In the genomic region with DNA sequence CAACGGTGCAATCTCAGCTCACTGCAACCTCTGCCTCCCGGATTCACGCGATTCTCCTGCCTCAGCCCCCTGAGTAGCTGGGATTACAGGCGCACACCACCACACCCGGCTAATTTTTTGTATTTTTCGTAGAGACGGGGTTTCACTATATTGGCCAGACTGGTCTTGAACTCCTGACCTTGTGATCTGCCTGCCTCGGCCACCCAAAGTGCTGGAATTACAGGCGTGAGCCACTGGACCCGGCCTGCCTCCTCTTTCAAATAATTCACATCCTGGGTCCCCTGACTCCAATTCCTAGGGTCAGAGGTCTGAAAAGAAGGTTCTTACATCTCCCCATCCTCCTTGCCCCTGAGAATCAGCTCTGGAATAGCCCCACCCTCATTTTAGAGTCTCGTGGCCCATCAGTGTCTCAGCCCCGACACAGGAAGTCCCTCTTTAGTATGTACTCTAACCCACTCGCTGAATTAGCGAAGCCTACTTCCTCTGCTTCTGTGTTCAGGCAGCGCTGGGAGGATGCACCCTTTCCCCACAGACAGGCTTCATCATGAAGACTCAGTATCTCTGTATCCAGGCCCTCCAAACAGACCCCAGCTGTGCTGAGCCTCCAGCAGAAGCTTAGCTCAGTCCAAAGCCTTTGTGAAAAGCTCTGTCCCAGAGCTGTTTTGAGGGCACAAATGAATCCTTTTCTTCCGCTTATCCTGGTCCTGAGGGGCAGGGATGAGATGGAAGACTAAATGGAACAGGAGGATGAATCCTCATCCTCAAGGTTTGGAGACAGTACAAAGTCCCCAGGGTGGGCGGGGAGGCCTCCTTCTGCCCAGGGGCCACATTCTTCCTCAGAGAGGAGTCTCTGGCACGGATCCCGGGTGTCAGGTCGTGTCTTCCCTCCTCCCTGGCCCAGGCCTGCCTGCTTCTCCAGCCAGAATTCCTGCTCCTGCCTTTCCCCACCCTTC, we compare ENCODE assay signal across 1 cellular context.
A peak's percentile ranks its signal among the peaks of the same experiment; 100 is the strongest.
TF ChIP-seq lines count a peak whose summit lies in the region.

No MANE protein-coding gene starts in this region.

TF ChIP-seq in GM12878, 131 proteins besides CTCF, POLR2A, EP300 and RAD21 (continues in another document):
- TF ChIP-seq ZNF24 (IDR thresholded peaks at IDR 0.05) (no peak; the same call in 1 of the 2 replicates), CHD2 (IDR thresholded peaks at IDR 0.05; ENCODE audit: borderline replicate concordance, low read depth, low read length) (no peak), PAX5 (IDR thresholded peaks at IDR 0.05; ENCODE audit: borderline replicate concordance, low read depth, low read length) (peak; percentile 84; the same call in 1 of the 2 replicates), SUZ12 (IDR thresholded peaks at IDR 0.05; ENCODE audit: unreplicated experiment) (no peak), BACH1 (IDR thresholded peaks at IDR 0.05; ENCODE audit: borderline replicate concordance) (no peak; the same call in 1 of the 2 replicates), KAT2A (conservative IDR thresholded peaks at IDR 0.05; ENCODE audit: control insufficient read depth, low read depth, low read length) (no peak), STAT3 (IDR thresholded peaks at IDR 0.05; ENCODE audit: low read depth, low read length) (no peak), GATAD2B (conservative IDR thresholded peaks at IDR 0.05; ENCODE audit: low read depth) (0 out of 2 replicates have a peak, but pooled peaks have one; percentile 34), IKZF2 (IDR thresholded peaks at IDR 0.05) (peak in 1 of 2 experiments; percentile 56; a peak in 2 of 4 replicates), ZZZ3 (IDR thresholded peaks at IDR 0.05; ENCODE audit: control insufficient read depth, insufficient read length, low read depth) (no peak), EED (IDR thresholded peaks at IDR 0.05; ENCODE audit: low read depth) (no peak; the same call in 1 of the 2 replicates), YY1 (IDR thresholded peaks at IDR 0.05; ENCODE audit: low read depth, low read length) (peak; percentile 52; the same call in 1 of the 2 replicates), HCFC1 (IDR thresholded peaks at IDR 0.05; ENCODE audit: low read length) (no peak), BHLHE40 (IDR thresholded peaks at IDR 0.05; ENCODE audit: borderline replicate concordance in 1 of 2, low read depth in 2 of 2, low read length in 1 of 2) (peak; percentile 65 to 76; a peak in 3 of 4 replicates), TAF1 (IDR thresholded peaks at IDR 0.05; ENCODE audit: borderline replicate concordance, low read depth, low read length) (peak; percentile 84), IKZF1 (conservative IDR thresholded peaks at IDR 0.05) (peak; percentile 45), NR2F1 (conservative IDR thresholded peaks at IDR 0.05) (peak; percentile 72), ZNF274 (IDR thresholded peaks at IDR 0.05; ENCODE audit: insufficient read depth, insufficient read length) (no peak), FOS (IDR thresholded peaks at IDR 0.05; ENCODE audit: borderline replicate concordance, extremely low read depth, insufficient read length) (no peak), NRF1 (conservative IDR thresholded peaks at IDR 0.05; ENCODE audit: low read depth, low read length) (no peak), GABPA (IDR thresholded peaks at IDR 0.05; ENCODE audit: low read depth) (peak; percentile 24; the same call in 1 of the 2 replicates), ETV6 (conservative IDR thresholded peaks at IDR 0.05 in 1 of 2, IDR thresholded peaks at IDR 0.05 in 1 of 2; ENCODE audit: borderline replicate concordance in 1 of 2, low read depth in 1 of 2) (0 out of 4 replicates have a peak, but pooled peaks of 1 of the 2 experiments have one; percentile 72), RELA (IDR thresholded peaks at IDR 0.05; ENCODE audit: borderline replicate concordance, partially characterized antibody) (no peak), NFXL1 (IDR thresholded peaks at IDR 0.05; ENCODE audit: borderline replicate concordance) (no peak), POLR2AphosphoS5 (IDR thresholded peaks at IDR 0.05; ENCODE audit: low read length) (peak; percentile 84), HDGF (IDR thresholded peaks at IDR 0.05) (0 out of 2 replicates have a peak, but pooled peaks have one; percentile 38), CREM (IDR thresholded peaks at IDR 0.05; ENCODE audit: low read depth) (peak; percentile 27; the same call in 1 of the 2 replicates), PAX8 (IDR thresholded peaks at IDR 0.05) (no peak), TARDBP (IDR thresholded peaks at IDR 0.05; ENCODE audit: borderline replicate concordance) (0 out of 2 replicates have a peak, but pooled peaks have one; percentile 26), RB1 (IDR thresholded peaks at IDR 0.05; ENCODE audit: borderline replicate concordance) (peak; percentile 21; the same call in 1 of the 2 replicates), ESRRA (IDR thresholded peaks at IDR 0.05; ENCODE audit: low read length) (no peak), SUPT20H (IDR thresholded peaks at IDR 0.05; ENCODE audit: borderline replicate concordance, control insufficient read depth, low read depth, low read length) (no peak), EGR1 (IDR thresholded peaks at IDR 0.05; ENCODE audit: borderline replicate concordance in 1 of 2, low read depth in 2 of 2, low read length in 2 of 2) (0 out of 3 replicates have a peak, but pooled peaks of 1 of the 2 experiments have one; percentile 27)
- TF ChIP-seq, protein P1, sequence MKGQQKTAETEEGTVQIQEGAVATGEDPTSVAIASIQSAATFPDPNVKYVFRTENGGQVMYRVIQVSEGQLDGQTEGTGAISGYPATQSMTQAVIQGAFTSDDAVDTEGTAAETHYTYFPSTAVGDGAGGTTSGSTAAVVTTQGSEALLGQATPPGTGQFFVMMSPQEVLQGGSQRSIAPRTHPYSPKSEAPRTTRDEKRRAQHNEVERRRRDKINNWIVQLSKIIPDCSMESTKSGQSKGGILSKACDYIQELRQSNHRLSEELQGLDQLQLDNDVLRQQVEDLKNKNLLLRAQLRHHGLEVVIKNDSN (IDR thresholded peaks at IDR 0.05; ENCODE audit: borderline replicate concordance, extremely low read length, insufficient read depth, low read depth, low read length) = no peak
- TF ChIP-seq, protein P2, sequence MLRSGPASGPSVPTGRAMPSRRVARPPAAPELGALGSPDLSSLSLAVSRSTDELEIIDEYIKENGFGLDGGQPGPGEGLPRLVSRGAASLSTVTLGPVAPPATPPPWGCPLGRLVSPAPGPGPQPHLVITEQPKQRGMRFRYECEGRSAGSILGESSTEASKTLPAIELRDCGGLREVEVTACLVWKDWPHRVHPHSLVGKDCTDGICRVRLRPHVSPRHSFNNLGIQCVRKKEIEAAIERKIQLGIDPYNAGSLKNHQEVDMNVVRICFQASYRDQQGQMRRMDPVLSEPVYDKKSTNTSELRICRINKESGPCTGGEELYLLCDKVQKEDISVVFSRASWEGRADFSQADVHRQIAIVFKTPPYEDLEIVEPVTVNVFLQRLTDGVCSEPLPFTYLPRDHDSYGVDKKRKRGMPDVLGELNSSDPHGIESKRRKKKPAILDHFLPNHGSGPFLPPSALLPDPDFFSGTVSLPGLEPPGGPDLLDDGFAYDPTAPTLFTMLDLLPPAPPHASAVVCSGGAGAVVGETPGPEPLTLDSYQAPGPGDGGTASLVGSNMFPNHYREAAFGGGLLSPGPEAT (IDR thresholded peaks at IDR 0.05; ENCODE audit: low read depth) = peak; percentile 31; the same call in 1 of the 2 replicates
- TF ChIP-seq, protein P3, sequence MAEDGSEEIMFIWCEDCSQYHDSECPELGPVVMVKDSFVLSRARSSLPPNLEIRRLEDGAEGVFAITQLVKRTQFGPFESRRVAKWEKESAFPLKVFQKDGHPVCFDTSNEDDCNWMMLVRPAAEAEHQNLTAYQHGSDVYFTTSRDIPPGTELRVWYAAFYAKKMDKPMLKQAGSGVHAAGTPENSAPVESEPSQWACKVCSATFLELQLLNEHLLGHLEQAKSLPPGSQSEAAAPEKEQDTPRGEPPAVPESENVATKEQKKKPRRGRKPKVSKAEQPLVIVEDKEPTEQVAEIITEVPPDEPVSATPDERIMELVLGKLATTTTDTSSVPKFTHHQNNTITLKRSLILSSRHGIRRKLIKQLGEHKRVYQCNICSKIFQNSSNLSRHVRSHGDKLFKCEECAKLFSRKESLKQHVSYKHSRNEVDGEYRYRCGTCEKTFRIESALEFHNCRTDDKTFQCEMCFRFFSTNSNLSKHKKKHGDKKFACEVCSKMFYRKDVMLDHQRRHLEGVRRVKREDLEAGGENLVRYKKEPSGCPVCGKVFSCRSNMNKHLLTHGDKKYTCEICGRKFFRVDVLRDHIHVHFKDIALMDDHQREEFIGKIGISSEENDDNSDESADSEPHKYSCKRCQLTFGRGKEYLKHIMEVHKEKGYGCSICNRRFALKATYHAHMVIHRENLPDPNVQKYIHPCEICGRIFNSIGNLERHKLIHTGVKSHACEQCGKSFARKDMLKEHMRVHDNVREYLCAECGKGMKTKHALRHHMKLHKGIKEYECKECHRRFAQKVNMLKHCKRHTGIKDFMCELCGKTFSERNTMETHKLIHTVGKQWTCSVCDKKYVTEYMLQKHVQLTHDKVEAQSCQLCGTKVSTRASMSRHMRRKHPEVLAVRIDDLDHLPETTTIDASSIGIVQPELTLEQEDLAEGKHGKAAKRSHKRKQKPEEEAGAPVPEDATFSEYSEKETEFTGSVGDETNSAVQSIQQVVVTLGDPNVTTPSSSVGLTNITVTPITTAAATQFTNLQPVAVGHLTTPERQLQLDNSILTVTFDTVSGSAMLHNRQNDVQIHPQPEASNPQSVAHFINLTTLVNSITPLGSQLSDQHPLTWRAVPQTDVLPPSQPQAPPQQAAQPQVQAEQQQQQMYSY (CRISPR knock-in tag; IDR thresholded peaks at IDR 0.05) = no peak
- TF ChIP-seq, protein P4, sequence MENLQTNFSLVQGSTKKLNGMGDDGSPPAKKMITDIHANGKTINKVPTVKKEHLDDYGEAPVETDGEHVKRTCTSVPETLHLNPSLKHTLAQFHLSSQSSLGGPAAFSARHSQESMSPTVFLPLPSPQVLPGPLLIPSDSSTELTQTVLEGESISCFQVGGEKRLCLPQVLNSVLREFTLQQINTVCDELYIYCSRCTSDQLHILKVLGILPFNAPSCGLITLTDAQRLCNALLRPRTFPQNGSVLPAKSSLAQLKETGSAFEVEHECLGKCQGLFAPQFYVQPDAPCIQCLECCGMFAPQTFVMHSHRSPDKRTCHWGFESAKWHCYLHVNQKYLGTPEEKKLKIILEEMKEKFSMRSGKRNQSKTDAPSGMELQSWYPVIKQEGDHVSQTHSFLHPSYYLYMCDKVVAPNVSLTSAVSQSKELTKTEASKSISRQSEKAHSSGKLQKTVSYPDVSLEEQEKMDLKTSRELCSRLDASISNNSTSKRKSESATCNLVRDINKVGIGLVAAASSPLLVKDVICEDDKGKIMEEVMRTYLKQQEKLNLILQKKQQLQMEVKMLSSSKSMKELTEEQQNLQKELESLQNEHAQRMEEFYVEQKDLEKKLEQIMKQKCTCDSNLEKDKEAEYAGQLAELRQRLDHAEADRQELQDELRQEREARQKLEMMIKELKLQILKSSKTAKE (IDR thresholded peaks at IDR 0.05; ENCODE audit: low read depth, poor library complexity, severe bottlenecking) = peak; percentile 45
- TF ChIP-seq, protein P5, sequence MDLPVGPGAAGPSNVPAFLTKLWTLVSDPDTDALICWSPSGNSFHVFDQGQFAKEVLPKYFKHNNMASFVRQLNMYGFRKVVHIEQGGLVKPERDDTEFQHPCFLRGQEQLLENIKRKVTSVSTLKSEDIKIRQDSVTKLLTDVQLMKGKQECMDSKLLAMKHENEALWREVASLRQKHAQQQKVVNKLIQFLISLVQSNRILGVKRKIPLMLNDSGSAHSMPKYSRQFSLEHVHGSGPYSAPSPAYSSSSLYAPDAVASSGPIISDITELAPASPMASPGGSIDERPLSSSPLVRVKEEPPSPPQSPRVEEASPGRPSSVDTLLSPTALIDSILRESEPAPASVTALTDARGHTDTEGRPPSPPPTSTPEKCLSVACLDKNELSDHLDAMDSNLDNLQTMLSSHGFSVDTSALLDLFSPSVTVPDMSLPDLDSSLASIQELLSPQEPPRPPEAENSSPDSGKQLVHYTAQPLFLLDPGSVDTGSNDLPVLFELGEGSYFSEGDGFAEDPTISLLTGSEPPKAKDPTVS (IDR thresholded peaks at IDR 0.05; ENCODE audit: low read depth, low read length) = no peak
- TF ChIP-seq, protein P6, sequence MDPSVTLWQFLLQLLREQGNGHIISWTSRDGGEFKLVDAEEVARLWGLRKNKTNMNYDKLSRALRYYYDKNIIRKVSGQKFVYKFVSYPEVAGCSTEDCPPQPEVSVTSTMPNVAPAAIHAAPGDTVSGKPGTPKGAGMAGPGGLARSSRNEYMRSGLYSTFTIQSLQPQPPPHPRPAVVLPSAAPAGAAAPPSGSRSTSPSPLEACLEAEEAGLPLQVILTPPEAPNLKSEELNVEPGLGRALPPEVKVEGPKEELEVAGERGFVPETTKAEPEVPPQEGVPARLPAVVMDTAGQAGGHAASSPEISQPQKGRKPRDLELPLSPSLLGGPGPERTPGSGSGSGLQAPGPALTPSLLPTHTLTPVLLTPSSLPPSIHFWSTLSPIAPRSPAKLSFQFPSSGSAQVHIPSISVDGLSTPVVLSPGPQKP (IDR thresholded peaks at IDR 0.05; ENCODE audit: low read depth, low read length) = peak; percentile 80
- TF ChIP-seq, protein P7, sequence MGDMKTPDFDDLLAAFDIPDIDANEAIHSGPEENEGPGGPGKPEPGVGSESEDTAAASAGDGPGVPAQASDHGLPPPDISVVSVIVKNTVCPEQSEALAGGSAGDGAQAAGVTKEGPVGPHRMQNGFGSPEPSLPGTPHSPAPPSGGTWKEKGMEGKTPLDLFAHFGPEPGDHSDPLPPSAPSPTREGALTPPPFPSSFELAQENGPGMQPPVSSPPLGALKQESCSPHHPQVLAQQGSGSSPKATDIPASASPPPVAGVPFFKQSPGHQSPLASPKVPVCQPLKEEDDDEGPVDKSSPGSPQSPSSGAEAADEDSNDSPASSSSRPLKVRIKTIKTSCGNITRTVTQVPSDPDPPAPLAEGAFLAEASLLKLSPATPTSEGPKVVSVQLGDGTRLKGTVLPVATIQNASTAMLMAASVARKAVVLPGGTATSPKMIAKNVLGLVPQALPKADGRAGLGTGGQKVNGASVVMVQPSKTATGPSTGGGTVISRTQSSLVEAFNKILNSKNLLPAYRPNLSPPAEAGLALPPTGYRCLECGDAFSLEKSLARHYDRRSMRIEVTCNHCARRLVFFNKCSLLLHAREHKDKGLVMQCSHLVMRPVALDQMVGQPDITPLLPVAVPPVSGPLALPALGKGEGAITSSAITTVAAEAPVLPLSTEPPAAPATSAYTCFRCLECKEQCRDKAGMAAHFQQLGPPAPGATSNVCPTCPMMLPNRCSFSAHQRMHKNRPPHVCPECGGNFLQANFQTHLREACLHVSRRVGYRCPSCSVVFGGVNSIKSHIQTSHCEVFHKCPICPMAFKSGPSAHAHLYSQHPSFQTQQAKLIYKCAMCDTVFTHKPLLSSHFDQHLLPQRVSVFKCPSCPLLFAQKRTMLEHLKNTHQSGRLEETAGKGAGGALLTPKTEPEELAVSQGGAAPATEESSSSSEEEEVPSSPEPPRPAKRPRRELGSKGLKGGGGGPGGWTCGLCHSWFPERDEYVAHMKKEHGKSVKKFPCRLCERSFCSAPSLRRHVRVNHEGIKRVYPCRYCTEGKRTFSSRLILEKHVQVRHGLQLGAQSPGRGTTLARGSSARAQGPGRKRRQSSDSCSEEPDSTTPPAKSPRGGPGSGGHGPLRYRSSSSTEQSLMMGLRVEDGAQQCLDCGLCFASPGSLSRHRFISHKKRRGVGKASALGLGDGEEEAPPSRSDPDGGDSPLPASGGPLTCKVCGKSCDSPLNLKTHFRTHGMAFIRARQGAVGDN (IDR thresholded peaks at IDR 0.05) = peak; percentile 87
- TF ChIP-seq, protein P8, sequence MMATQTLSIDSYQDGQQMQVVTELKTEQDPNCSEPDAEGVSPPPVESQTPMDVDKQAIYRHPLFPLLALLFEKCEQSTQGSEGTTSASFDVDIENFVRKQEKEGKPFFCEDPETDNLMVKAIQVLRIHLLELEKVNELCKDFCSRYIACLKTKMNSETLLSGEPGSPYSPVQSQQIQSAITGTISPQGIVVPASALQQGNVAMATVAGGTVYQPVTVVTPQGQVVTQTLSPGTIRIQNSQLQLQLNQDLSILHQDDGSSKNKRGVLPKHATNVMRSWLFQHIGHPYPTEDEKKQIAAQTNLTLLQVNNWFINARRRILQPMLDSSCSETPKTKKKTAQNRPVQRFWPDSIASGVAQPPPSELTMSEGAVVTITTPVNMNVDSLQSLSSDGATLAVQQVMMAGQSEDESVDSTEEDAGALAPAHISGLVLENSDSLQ (IDR thresholded peaks at IDR 0.05) = peak; percentile 36; the same call in 1 of the 2 replicates
